Comparison of ENCODE assay signal across 19 cellular contexts in genomic region chr19:51342631-51343569, GRCh38. TPM values are rescaled to one million over a fixed set of nuclear protein-coding genes. Genes with fewer than 3 reads are reported as not detected.
A peak's percentile ranks its signal among the peaks of the same experiment; 100 is the strongest.
DNase-seq lines count a peak whose midpoint lies in the region; ATAC-seq, FAIRE-seq and TF ChIP-seq lines count a peak whose summit lies in the region.
"Had no signal": no experiment of that assay in that cellular context is flagged by ENCODE, and none has a peak within 500 bp of the region (broad histone marks: within the 10 kb centered on the region; RNA-seq: fewer than 3 reads in every experiment).

No MANE protein-coding gene starts in this region.

- no peaks in the 10 kb centered on the region for H3K27me3 Mint-ChIP-seq in CD8-positive, alpha-beta memory T cell
- H3K27me3 Mint-ChIP-seq in mesothelial cell of epicardium (ENCODE audit: low read depth), result peaks cover 15% of the 10 kb centered on the region

- peak overlapping the region; percentile 5 to 92 (median 60) for H3K27ac Mint-ChIP-seq in CD8-positive, alpha-beta memory T cell
- H3K27ac Mint-ChIP-seq in mesothelial cell of epicardium, result no peak overlapping the region

- H4K20me1 ChIP-seq in K562 (replicated peaks; ENCODE audit: control insufficient read depth, insufficient read depth, low read length) (no peaks in the 10 kb centered on the region), GM23248 (ENCODE audit: insufficient read depth) (no peaks in the 10 kb centered on the region)

- ATAC-seq in K562, result no peak
- ATAC-seq: lower lobe of right lung; stimulated activated naive CD8-positive, alpha-beta T cell treated with anti-CD3 and anti-CD28 coated beads, Interleukin-15, Interleukin-2, amounts not matched to agents 100 U/mL and 50 U/mL, for 24 hours had no signal

- no peak for TF ChIP-seq EP300 in K562 (IDR thresholded peaks at IDR 0.05; ENCODE audit: low read length)

- 41% methylated on average over 9 of the region's 9 CpGs for WGBS in K562 (ENCODE audit: insufficient coverage, low coverage, missing lambda C conversion rate)
- 54 to 62% methylated on average over 9 of the region's 9 CpGs for WGBS in GM23248 (ENCODE audit: low coverage in 1 of 2, low lambda C conversion rate in 2 of 2, missing lambda C conversion rate in 2 of 2), 2 experiments

- H3F3A ChIP-seq in GM23248 (ENCODE audit: insufficient read depth), result no peaks in the 10 kb centered on the region

- H2AFZ ChIP-seq in K562 (ENCODE audit: low read depth, low read length), result no peak overlapping the region
- H2AFZ ChIP-seq in GM23248, result no peak overlapping the region

- no peak for FAIRE-seq in K562 (lab: Jason Lieb, UNC)
- FAIRE-seq: small intestine had no signal

- H3K27me3 ChIP-seq in CD8-positive, alpha-beta memory T cell (ENCODE audit: insufficient read depth, low read length, poor library complexity, severe bottlenecking), result no peaks in the 10 kb centered on the region
- H3K27me3 ChIP-seq in K562 (ENCODE audit: control insufficient read depth in 2 of 2, insufficient read depth in 2 of 2, low read length in 2 of 2) (no peaks in the 10 kb centered on the region), GM23248 (replicated peaks; ENCODE audit: insufficient read depth) (no peaks in the 10 kb centered on the region)
- H3K27me3 ChIP-seq: ascending aorta had no signal

- no peaks in the 10 kb centered on the region for H3K79me2 ChIP-seq in K562 (ENCODE audit: control insufficient read depth, insufficient read depth, low read length)
- no peaks in the 10 kb centered on the region for H3K79me2 ChIP-seq in GM23248 (ENCODE audit: insufficient read depth)

- peaks cover 14 to 26% (median 25%) of the 10 kb centered on the region in 3 donors for H3K4me1 Mint-ChIP-seq in CD8-positive, alpha-beta memory T cell
- H3K4me1 Mint-ChIP-seq in mesothelial cell of epicardium, result peaks cover 25% of the 10 kb centered on the region

- H3K4me1 ChIP-seq in CD8-positive, alpha-beta memory T cell (ENCODE audit: insufficient read depth, low read length), result peaks cover 15% of the 10 kb centered on the region
- H3K4me1 ChIP-seq in K562 (replicated peaks in 1 of 2; ENCODE audit: control insufficient read depth in 2 of 2, insufficient read depth in 2 of 2, low read length in 2 of 2) (peaks cover 26 to 38% of the 10 kb centered on the region in 2 experiments; a peak in 4 of 5 replicates), GM23248 (ENCODE audit: insufficient read depth) (no peaks in the 10 kb centered on the region)

- H3K9me2 ChIP-seq in GM23248 (ENCODE audit: insufficient read depth), result no peaks in the 10 kb centered on the region

- peak overlapping the region in 1 of 2 experiments; percentile 81; a peak in 2 of 4 replicates for H3K9ac ChIP-seq in K562 (ENCODE audit: insufficient read depth in 1 of 2, low read depth in 2 of 2, low read length in 2 of 2)
- H3K9ac ChIP-seq in GM23248, result no peak overlapping the region

- no peak overlapping the region for H3K4me3 ChIP-seq in CD8-positive, alpha-beta memory T cell (ENCODE audit: low read length)
- H3K4me3 ChIP-seq in K562 (no peak overlapping the region), GM23248 (no peak overlapping the region)
- H3K4me3 ChIP-seq: ascending aorta, lower lobe of right lung had no signal

- no TSS peak for BruUV-seq in K562 (replicated peaks; lab: Mats Ljungman, UMichigan)

- TF ChIP-seq POLR2A in K562 (conservative IDR thresholded peaks at IDR 0.05), result no peak

- DNase-seq in CD8-positive, alpha-beta memory T cell, result peak in 1 of 5 donors; percentile 42
- DNase-seq in K562 (ENCODE audit: extremely low read depth in 1 of 4, low spot score in 3 of 4) (no peak), mesothelial cell of epicardium (ENCODE audit: low spot score in 2 of 2, unreplicated experiment in 2 of 2) (no peak), GM23248 (no peak), glomerular visceral epithelial cell (ENCODE audit: extremely low spot score) (no peak), AG08396 (ENCODE audit: low spot score) (no peak), MV-4-11 (lab: John Stamatoyannopoulos, UW) (no peak)
- DNase-seq: AML-193; DND-41; lower lobe of right lung; small intestine; stimulated activated naive CD8-positive, alpha-beta T cell treated with anti-CD3 and anti-CD28 coated beads, Interleukin-15, Interleukin-2, amounts not matched to agents 100 U/mL and 50 U/mL, for 24 hours had no signal

- H3K27ac ChIP-seq in 22Rv1 (peak overlapping the region; percentile 63), K562 (ENCODE audit: extremely low read depth, low read depth, low read length) (no peak overlapping the region), GM23248 (no peak overlapping the region)
- H3K27ac ChIP-seq in CD8-positive, alpha-beta memory T cell (ENCODE audit: low read depth, low read length), result no peak overlapping the region
- H3K27ac ChIP-seq: lower lobe of right lung had no signal

- no peak for TF ChIP-seq RAD21 in K562 (CRISPR knock-in tag; conservative IDR thresholded peaks at IDR 0.05 in 1 of 2, IDR thresholded peaks at IDR 0.05 in 1 of 2)

- in situ Hi-C loops in K562 (cut with MboI) (no loop called here), GM23248 (cut with MboI) (no loop called here)

- H3K4me3 Mint-ChIP-seq in CD8-positive, alpha-beta memory T cell, result peak overlapping the region in 4 of 7 donors; percentile 15 to 66 (median 54)
- peak overlapping the region; percentile 18 for H3K4me3 Mint-ChIP-seq in mesothelial cell of epicardium

- CTCF ChIA-PET in CD8-positive, alpha-beta memory T cell (lab: Charles Lee), result interaction anchor here (0.9 to 2.4 kb wide), 3 partner anchors 29 to 78 kb away, joined by 3 to 7 read pairs (median 5); no protein-coding TSS in a partner anchor
- CTCF ChIA-PET in K562 (lab: Yijun Ruan, JAX; ENCODE audit: low intra/inter-chr PET ratio), result no interaction called here

- POLR2A ChIA-PET in CD8-positive, alpha-beta memory T cell (lab: Charles Lee), result no interaction called here
- POLR2A ChIA-PET in K562 (lab: Yijun Ruan, JAX), result interaction anchor here (0.6 to 4.0 kb wide), 10 partner anchors 8 to 595 kb away, joined by 3 to 22 read pairs (median 4); partner anchors contain the start of gene ETFB

- H3K36me3 ChIP-seq in CD8-positive, alpha-beta memory T cell (ENCODE audit: insufficient read depth, low read length), result peaks cover 10% of the 10 kb centered on the region
- H3K36me3 ChIP-seq in K562 (ENCODE audit: control insufficient read depth, insufficient read depth, low read length) (peaks cover 37% of the 10 kb centered on the region; the same call in 2 of the 3 replicates), GM23248 (ENCODE audit: low read depth) (peaks cover 5% of the 10 kb centered on the region; the same call in 1 of the 2 replicates)

- H3K9me3 Mint-ChIP-seq in CD8-positive, alpha-beta memory T cell, result no peaks in the 10 kb centered on the region
- H3K9me3 Mint-ChIP-seq in mesothelial cell of epicardium, result no peaks in the 10 kb centered on the region

- intact Hi-C loops in K562 (cut with micrococcal nuclease), result no loop called here

- no peaks in the 10 kb centered on the region for H3K9me3 ChIP-seq in CD8-positive, alpha-beta memory T cell (ENCODE audit: low read length)
- H3K9me3 ChIP-seq in K562 (replicated peaks; ENCODE audit: control insufficient read depth, insufficient read depth, low read depth, low read length) (no peaks in the 10 kb centered on the region), GM23248 (ENCODE audit: low read depth) (no peaks in the 10 kb centered on the region)
- H3K9me3 ChIP-seq: ascending aorta, lower lobe of right lung had no signal

- H3K36me3 Mint-ChIP-seq in CD8-positive, alpha-beta memory T cell, result peaks cover 0 to 28% (median 6%) of the 10 kb centered on the region in 3 donors
- H3K36me3 Mint-ChIP-seq in mesothelial cell of epicardium, result peaks cover 11% of the 10 kb centered on the region

- no peak overlapping the region for H3K4me2 ChIP-seq in K562 (ENCODE audit: insufficient read depth, low read length)
- H3K4me2 ChIP-seq in GM23248 (ENCODE audit: unreplicated experiment), result no peak overlapping the region

- TF ChIP-seq CTCF in 22Rv1 (IDR thresholded peaks at IDR 0.05), result no peak
- TF ChIP-seq CTCF in K562 (IDR thresholded peaks at IDR 0.05 in 2 of 3, conservative IDR thresholded peaks at IDR 0.05 in 1 of 3; ENCODE audit: insufficient read depth in 2 of 3, low read depth in 1 of 3, low read length in 3 of 3), result no peak
- TF ChIP-seq CTCF in mesothelial cell of epicardium (IDR thresholded peaks at IDR 0.05; ENCODE audit: unreplicated experiment), result no peak

- H3K9me1 ChIP-seq in K562 (ENCODE audit: control insufficient read depth, insufficient read depth, low read length), result no peaks in the 10 kb centered on the region

RNA-seq across cellular contexts. Expression of gene VSIG10L, which starts 1.0 kb away (rescaled TPM):
- 1 to 10 TPM; 3.3 to 3.6 TPM for total RNA-seq in CD8-positive, alpha-beta memory T cell
- polyA plus RNA-seq in CD8-positive, alpha-beta memory T cell, result 0.29 TPM
- total RNA-seq in K562 (2011; cell fraction: chromatin; rRNA removed; ENCODE audit: low replicate concordance), result 5.1 and 9.1 TPM in 2 replicates
- 3.4 and 5.2 TPM in 2 replicates for total RNA-seq in K562 (2011; cell fraction: nucleolus; rRNA removed)
- total RNA-seq in K562 (2011; cell fraction: nucleoplasm; rRNA removed), result 5.9 and 9.6 TPM in 2 replicates
- total RNA-seq in K562 (2014; rRNA removed), result 2.0 and 2.1 TPM in 2 replicates
- 1.9 and 2.3 TPM in 2 replicates for total RNA-seq in K562 (2014; rRNA removed; fragmentation: Illumina TruSeq; extraction: Trizol)
- total RNA-seq in K562 (2015; rRNA removed; fragmentation: Illumina TruSeq; extraction: Trizol), result 2.2 and 2.5 TPM in 2 replicates
- 7.6 and 7.7 TPM in 2 replicates for total RNA-seq in K562 (2021)
- 4.7 and 7.0 TPM in 2 replicates for polyA plus RNA-seq in K562 (2011; rRNA removed)
- 4.2 and 5.6 TPM in 2 replicates for polyA plus RNA-seq in K562 (2011; cell fraction: cytosol; rRNA removed)
- 19.3 and 20.2 TPM in 2 replicates for polyA plus RNA-seq in K562 (2011; cell fraction: nucleus; rRNA removed)
- polyA plus RNA-seq in K562 (2012), result 6.7 and 8.5 TPM in 2 replicates
- 6.8 and 7.6 TPM in 2 replicates for polyA plus RNA-seq in K562 (2014; fragmentation: Illumina TruSeq; extraction: Trizol)
- polyA plus RNA-seq in K562 (2014; fragmentation: Nextera tagmentation; extraction: Ambion mirVana), result 1 to 10 TPM; 1.1 TPM
- 5.3 and 5.4 TPM in 2 replicates for polyA plus RNA-seq in K562 (2014; rRNA removed)
- polyA minus RNA-seq in K562 (2011; rRNA and poly(A)+ RNA removed), result 1.2 and 1.3 TPM in 2 replicates
- polyA minus RNA-seq in K562 (2011; cell fraction: cytosol; rRNA and poly(A)+ RNA removed), result 0.67 and 1.8 TPM in 2 replicates
- 1.5 and 1.9 TPM in 2 replicates for polyA minus RNA-seq in K562 (2011; cell fraction: nucleus; rRNA and poly(A)+ RNA removed)
- total RNA-seq in mesothelial cell of epicardium, result 8.1 to 8.9 TPM (median 8.6 TPM) in 3 replicates
- total RNA-seq in GM23248 (2014; rRNA removed; shearing (Covaris generic)), result 1.7 and 2.0 TPM in 2 replicates
- polyA plus RNA-seq in GM23248 (2016; fragmentation: Nextera tagmentation; extraction: Ambion mirVana), result 0.61 and 1.4 TPM in 2 replicates

RNA-seq across cellular contexts. Expression of gene ETFB, which starts 23.3 kb away (rescaled TPM):
- total RNA-seq in CD8-positive, alpha-beta memory T cell, result 100 to 1,000 TPM; 122 to 124 TPM
- polyA plus RNA-seq in CD8-positive, alpha-beta memory T cell, result 80.0 TPM
- 39.2 and 48.5 TPM in 2 replicates for total RNA-seq in K562 (2011; cell fraction: chromatin; rRNA removed; ENCODE audit: low replicate concordance)
- 47.0 and 50.3 TPM in 2 replicates for total RNA-seq in K562 (2011; cell fraction: nucleolus; rRNA removed)
- 47.5 and 61.6 TPM in 2 replicates for total RNA-seq in K562 (2011; cell fraction: nucleoplasm; rRNA removed)
- total RNA-seq in K562 (2014; rRNA removed), result 143 and 161 TPM in 2 replicates
- 29.8 and 54.2 TPM in 2 replicates for total RNA-seq in K562 (2014; rRNA removed; fragmentation: Illumina TruSeq; extraction: Trizol)
- total RNA-seq in K562 (2015; rRNA removed; fragmentation: Illumina TruSeq; extraction: Trizol), result 129 and 131 TPM in 2 replicates
- total RNA-seq in K562 (2021), result 130 and 142 TPM in 2 replicates
- 96.1 and 130 TPM in 2 replicates for polyA plus RNA-seq in K562 (2011; rRNA removed)
- 169 and 204 TPM in 2 replicates for polyA plus RNA-seq in K562 (2011; cell fraction: cytosol; rRNA removed)
- 70.0 and 71.8 TPM in 2 replicates for polyA plus RNA-seq in K562 (2011; cell fraction: nucleus; rRNA removed)
- polyA plus RNA-seq in K562 (2012), result 188 and 234 TPM in 2 replicates
- 56.3 and 136 TPM in 2 replicates for polyA plus RNA-seq in K562 (2014; fragmentation: Illumina TruSeq; extraction: Trizol)
- polyA plus RNA-seq in K562 (2014; fragmentation: Nextera tagmentation; extraction: Ambion mirVana), result 10 to 100 TPM; 18.1 to 50.3 TPM
- polyA plus RNA-seq in K562 (2014; rRNA removed), result 112 and 123 TPM in 2 replicates
- polyA minus RNA-seq in K562 (2011; rRNA and poly(A)+ RNA removed), result 45.2 and 56.4 TPM in 2 replicates
- 66.9 and 70.1 TPM in 2 replicates for polyA minus RNA-seq in K562 (2011; cell fraction: cytosol; rRNA and poly(A)+ RNA removed)
- 15.1 and 25.2 TPM in 2 replicates for polyA minus RNA-seq in K562 (2011; cell fraction: nucleus; rRNA and poly(A)+ RNA removed)
- 59.5 to 60.1 TPM (median 60.0 TPM) in 3 replicates for total RNA-seq in mesothelial cell of epicardium
- 84.3 and 95.9 TPM in 2 replicates for total RNA-seq in GM23248 (2014; rRNA removed; shearing (Covaris generic))
- polyA plus RNA-seq in GM23248 (2016; fragmentation: Nextera tagmentation; extraction: Ambion mirVana), result 141 and 146 TPM in 2 replicates

RNA-seq across cellular contexts. Expression of gene CLDND2, which starts 25.9 kb away (rescaled TPM):
- 10 to 100 TPM; 24.9 to 25.0 TPM for total RNA-seq in CD8-positive, alpha-beta memory T cell
- 1.5 TPM for polyA plus RNA-seq in CD8-positive, alpha-beta memory T cell
- total RNA-seq in K562 (2011; cell fraction: chromatin; rRNA removed; ENCODE audit: low replicate concordance), result not detected in 2 replicates
- not detected in 2 replicates for total RNA-seq in K562 (2011; cell fraction: nucleolus; rRNA removed)
- not detected in 2 replicates for total RNA-seq in K562 (2011; cell fraction: nucleoplasm; rRNA removed)
- total RNA-seq in K562 (2014; rRNA removed) (not detected in 2 replicates), K562 (2014; rRNA removed; fragmentation: Illumina TruSeq; extraction: Trizol) (0.51 and 0.62 TPM in 2 replicates), K562 (2015; rRNA removed; fragmentation: Illumina TruSeq; extraction: Trizol) (0.98 and 1.6 TPM in 2 replicates), K562 (2021) (2.2 and 4.0 TPM in 2 replicates), mesothelial cell of epicardium (0.54 to 0.56 TPM in 2 of 3 replicates, not detected in the other)
- polyA plus RNA-seq in K562 (2011; rRNA removed) (0.45 and 0.76 TPM in 2 replicates), K562 (2014; fragmentation: Illumina TruSeq; extraction: Trizol) (not detected in 2 replicates), K562 (2014; fragmentation: Nextera tagmentation; extraction: Ambion mirVana) (1 to 10 TPM in 1 of 2 experiments, under 1 TPM in 1; 0.84 to 2.0 TPM), K562 (2014; rRNA removed) (not detected in 2 replicates), GM23248 (2016; fragmentation: Nextera tagmentation; extraction: Ambion mirVana) (0.93 and 1.0 TPM in 2 replicates)
- 0.70 TPM in 1 of 2 replicates, not detected in the other for polyA plus RNA-seq in K562 (2011; cell fraction: cytosol; rRNA removed)
- polyA plus RNA-seq in K562 (2011; cell fraction: nucleus; rRNA removed), result 2.1 and 2.8 TPM in 2 replicates
- 2.6 and 2.7 TPM in 2 replicates for polyA plus RNA-seq in K562 (2012)
- not detected in 2 replicates for polyA minus RNA-seq in K562 (2011; rRNA and poly(A)+ RNA removed)
- not detected in 2 replicates for polyA minus RNA-seq in K562 (2011; cell fraction: cytosol; rRNA and poly(A)+ RNA removed)
- polyA minus RNA-seq in K562 (2011; cell fraction: nucleus; rRNA and poly(A)+ RNA removed), result not detected in 2 replicates
- total RNA-seq in GM23248 (2014; rRNA removed; shearing (Covaris generic)), result not detected in 2 replicates
- total RNA-seq: ascending aorta, dermis microvascular lymphatic vessel endothelial cell, H4, omental fat pad, urinary bladder had no signal

RNA-seq across cellular contexts. Expression of gene NKG7, which starts 29.6 kb away (rescaled TPM):
- total RNA-seq in CD8-positive, alpha-beta memory T cell, result 100 to 1,000 TPM; 866 to 901 TPM
- 2,087 TPM for polyA plus RNA-seq in CD8-positive, alpha-beta memory T cell
- total RNA-seq in K562 (2011; cell fraction: chromatin; rRNA removed; ENCODE audit: low replicate concordance), result not detected in 2 replicates
- 1.5 TPM in 1 of 2 replicates, not detected in the other for total RNA-seq in K562 (2011; cell fraction: nucleolus; rRNA removed)
- total RNA-seq in K562 (2011; cell fraction: nucleoplasm; rRNA removed), result 0.81 TPM in 1 of 2 replicates, not detected in the other
- total RNA-seq in K562 (2014; rRNA removed) (not detected in 2 replicates), K562 (2014; rRNA removed; fragmentation: Illumina TruSeq; extraction: Trizol) (not detected in 2 replicates), K562 (2015; rRNA removed; fragmentation: Illumina TruSeq; extraction: Trizol) (0.34 and 0.62 TPM in 2 replicates), K562 (2021) (0.47 and 0.51 TPM in 2 replicates), mesothelial cell of epicardium (not detected in 3 replicates)
- polyA plus RNA-seq in K562 (2011; rRNA removed) (0.33 and 0.46 TPM in 2 replicates), K562 (2014; fragmentation: Illumina TruSeq; extraction: Trizol) (0.30 and 0.57 TPM in 2 replicates), K562 (2014; fragmentation: Nextera tagmentation; extraction: Ambion mirVana) (under 1 TPM; 0.67 to 0.70 TPM), K562 (2014; rRNA removed) (0.44 and 1.5 TPM in 2 replicates), GM23248 (2016; fragmentation: Nextera tagmentation; extraction: Ambion mirVana) (not detected in 2 replicates)
- 0.59 and 1.3 TPM in 2 replicates for polyA plus RNA-seq in K562 (2011; cell fraction: cytosol; rRNA removed)
- 0.39 and 0.64 TPM in 2 replicates for polyA plus RNA-seq in K562 (2011; cell fraction: nucleus; rRNA removed)
- 1.7 and 1.8 TPM in 2 replicates for polyA plus RNA-seq in K562 (2012)
- 0.25 TPM in 1 of 2 replicates, not detected in the other for polyA minus RNA-seq in K562 (2011; rRNA and poly(A)+ RNA removed)
- polyA minus RNA-seq in K562 (2011; cell fraction: cytosol; rRNA and poly(A)+ RNA removed), result not detected in 2 replicates
- not detected in 2 replicates for polyA minus RNA-seq in K562 (2011; cell fraction: nucleus; rRNA and poly(A)+ RNA removed)
- total RNA-seq in GM23248 (2014; rRNA removed; shearing (Covaris generic)), result not detected in 2 replicates
- total RNA-seq: dermis microvascular lymphatic vessel endothelial cell, H4 had no signal

RNA-seq across cellular contexts. Expression of gene IGLON5, which starts 31.5 kb away (rescaled TPM):
- total RNA-seq in CD8-positive, alpha-beta memory T cell, result under 1 TPM; 0.09 TPM
- not detected for polyA plus RNA-seq in CD8-positive, alpha-beta memory T cell
- total RNA-seq in K562 (2011; cell fraction: chromatin; rRNA removed; ENCODE audit: low replicate concordance), result 0.12 and 0.16 TPM in 2 replicates
- total RNA-seq in K562 (2011; cell fraction: nucleolus; rRNA removed), result not detected in 2 replicates
- total RNA-seq in K562 (2011; cell fraction: nucleoplasm; rRNA removed), result 0.29 TPM in 1 of 2 replicates, not detected in the other
- total RNA-seq in K562 (2014; rRNA removed) (0.12 and 0.14 TPM in 2 replicates), K562 (2014; rRNA removed; fragmentation: Illumina TruSeq; extraction: Trizol) (0.11 TPM in 1 of 2 replicates, not detected in the other), K562 (2015; rRNA removed; fragmentation: Illumina TruSeq; extraction: Trizol) (0.04 and 0.07 TPM in 2 replicates), K562 (2021) (0.22 and 0.27 TPM in 2 replicates), mesothelial cell of epicardium (24.9 to 25.9 TPM (median 25.1 TPM) in 3 replicates)
- polyA plus RNA-seq in K562 (2011; rRNA removed) (0.14 TPM in 2 replicates), K562 (2014; fragmentation: Illumina TruSeq; extraction: Trizol) (0.14 and 0.15 TPM in 2 replicates), K562 (2014; fragmentation: Nextera tagmentation; extraction: Ambion mirVana) (not detected), K562 (2014; rRNA removed) (0.03 and 0.18 TPM in 2 replicates), GM23248 (2016; fragmentation: Nextera tagmentation; extraction: Ambion mirVana) (not detected in 2 replicates)
- polyA plus RNA-seq in K562 (2011; cell fraction: cytosol; rRNA removed), result 0.24 and 0.34 TPM in 2 replicates
- 0.14 TPM in 2 replicates for polyA plus RNA-seq in K562 (2011; cell fraction: nucleus; rRNA removed)
- 0.19 and 0.23 TPM in 2 replicates for polyA plus RNA-seq in K562 (2012)
- not detected in 2 replicates for polyA minus RNA-seq in K562 (2011; rRNA and poly(A)+ RNA removed)
- polyA minus RNA-seq in K562 (2011; cell fraction: cytosol; rRNA and poly(A)+ RNA removed), result not detected in 2 replicates
- not detected in 2 replicates for polyA minus RNA-seq in K562 (2011; cell fraction: nucleus; rRNA and poly(A)+ RNA removed)
- not detected in 2 replicates for total RNA-seq in GM23248 (2014; rRNA removed; shearing (Covaris generic))
- total RNA-seq: dermis microvascular lymphatic vessel endothelial cell; lower lobe of right lung; T-helper 2 cell treated with Interferon-gamma antibody and Interleukin-4, amounts not matched to agents 100 ng/mL and 5 ng/mL, for 36 hours had no signal

Comparison
In these comparisons a context has a peak if more than half of its experiments do, and no peak if none do; other contexts are left out.
1. RNA of gene CLDND2, which starts 25.9 kb away (total RNA-seq): 24.9 to 25.0 TPM in CD8-positive, alpha-beta memory T cell; 0.51 to 4.0 TPM in K562, 0.54 to 0.56 TPM in mesothelial cell of epicardium and not detected in GM23248; every median in the first group is over 4 times any median in the second.